ENCODE assay signal across 9 cellular contexts in genomic region chr14:75979641-75980422, GRCh38. TPM values are rescaled to one million over a fixed set of nuclear protein-coding genes. Genes with fewer than 3 reads are reported as not detected.
DNase-seq lines count a peak whose midpoint lies in the region; ATAC-seq and TF ChIP-seq lines count a peak whose summit lies in the region.
"Had no signal": no experiment of that assay in that cellular context is flagged by ENCODE, and none has a peak within 500 bp of the region (broad histone marks: within the 10 kb centered on the region; RNA-seq: fewer than 3 reads in every experiment).

No MANE protein-coding gene starts in this region.

- intact Hi-C loops in lower lobe of right lung (cut with DNase I) (loop anchor here (5.0 kb wide), 1 partner anchor 273 kb away; no protein-coding TSS in a partner anchor), stomach (cut with DNase I; ENCODE audit: low total_unique reads) (loop anchor here (5.0 to 10.0 kb wide), 2 partner anchors 73 to 175 kb away; no protein-coding TSS in a partner anchor)

- POLR2A ChIA-PET in HEK293 (lab: Yijun Ruan, JAX): interaction anchor here (0.7 to 2.1 kb wide), 2 partner anchors 271 to 319 kb away, joined by 4 to 6 read pairs; partner anchors contain the start of genes ERG28 and TTLL5

- no peak for DNase-seq in astrocyte of the spinal cord (ENCODE audit: low read depth, low spot score)
- no peak for DNase-seq in lower lobe of right lung
- no peak for DNase-seq in stomach
- DNase-seq in activated T-cell treated with anti-CD3 and anti-CD28 coated beads, Interleukin-2, amount 50 U/mL, for 1 hour: no peak
- DNase-seq in NCI-H1436 treated with DMSO at 0.1 percent for 48 hours (lab: John Stamatoyannopoulos, UW): no peak
- DNase-seq: effector memory CD4-positive, alpha-beta T cell had no signal

- no peak for TF ChIP-seq EP300 in stomach (IDR thresholded peaks at IDR 0.05)

- ATAC-seq in lower lobe of right lung: no peak
- ATAC-seq in HG03139 (IDR thresholded peaks at IDR 0.05; ENCODE audit: unreplicated experiment): no peak
- ATAC-seq in HG03135 (IDR thresholded peaks at IDR 0.05; ENCODE audit: unreplicated experiment): no peak

- H3K9me3 ChIP-seq in HEK293 (ENCODE audit: control insufficient read depth, insufficient read depth, low read depth, low read length) (no peaks in the 10 kb centered on the region), lower lobe of right lung (no peaks in the 10 kb centered on the region), stomach (no peaks in the 10 kb centered on the region)

- H3K27ac ChIP-seq in HEK293 (ENCODE audit: extremely low read depth, low read depth, low read length): no peak overlapping the region
- H3K27ac ChIP-seq in lower lobe of right lung: peak overlapping the region; percentile 36
- H3K27ac ChIP-seq in stomach: peak overlapping the region; percentile 93 to 98 (median 96)

- H3K36me3 ChIP-seq in HEK293 (ENCODE audit: control insufficient read depth in 2 of 2, insufficient read depth in 1 of 2, low read length in 2 of 2) (no peaks in the 10 kb centered on the region), lower lobe of right lung (no peaks in the 10 kb centered on the region), stomach (no peaks in the 10 kb centered on the region)

- in situ Hi-C loops in astrocyte of the spinal cord (cut with HindIII; ENCODE audit: low sequenced_read_pairs): no loop called here

- no peak overlapping the region for H3K4me3 ChIP-seq in HEK293 (ENCODE audit: low read depth, low read length)
- peak overlapping the region; percentile 55 for H3K4me3 ChIP-seq in astrocyte of the spinal cord (ENCODE audit: low read depth, low read length)
- peak overlapping the region; percentile 75 for H3K4me3 ChIP-seq in lower lobe of right lung
- peak overlapping the region; percentile 65 to 76 (median 70) for H3K4me3 ChIP-seq in stomach

- no peak for TF ChIP-seq POLR2A in stomach (IDR thresholded peaks at IDR 0.05)

- H3K27me3 ChIP-seq in lower lobe of right lung (ENCODE audit: low read depth) (no peaks in the 10 kb centered on the region), stomach (no peaks in the 10 kb centered on the region)

- TF ChIP-seq CTCF in HEK293 (tag by site-specific recombination; IDR thresholded peaks at IDR 0.05) (no peak), astrocyte of the spinal cord (IDR thresholded peaks at IDR 0.05; ENCODE audit: low read depth, low read length) (no peak), lower lobe of right lung (IDR thresholded peaks at IDR 0.05) (no peak), stomach (IDR thresholded peaks at IDR 0.05) (no peak)

- CTCF ChIA-PET in HEK293 (lab: Yijun Ruan, JAX): interaction anchor here (0.6 to 11.4 kb wide), 22 partner anchors 11 to 544 kb away, joined by 3 to 259 read pairs (median 3); partner anchors contain the start of genes ERG28, FLVCR2 and TTLL5

- H3K4me1 ChIP-seq in HEK293 (ENCODE audit: control insufficient read depth, insufficient read depth, low read length) (peaks cover 7% of the 10 kb centered on the region), lower lobe of right lung (peaks cover 51% of the 10 kb centered on the region), stomach (peaks cover 36 to 69% (median 58%) of the 10 kb centered on the region in 4 donors)

- 41 to 64% (median 46%) methylated on average over 27 of the region's 27 CpGs for WGBS in stomach, 5 donors

TF ChIP-seq in HEK293, 187 proteins besides CTCF, POLR2A, EP300 and RAD21:
- TF ChIP-seq ZNF239 (tag by site-specific recombination; IDR thresholded peaks at IDR 0.05) (no peak), ZNF138 (tag by site-specific recombination; IDR thresholded peaks at IDR 0.05; ENCODE audit: borderline replicate concordance) (no peak), ZNF19 (tag by site-specific recombination; IDR thresholded peaks at IDR 0.05; ENCODE audit: low read depth) (no peak), ZNF530 (tag by site-specific recombination; IDR thresholded peaks at IDR 0.05; ENCODE audit: low read depth) (no peak), ZBTB6 (tag by site-specific recombination; IDR thresholded peaks at IDR 0.05) (peak; percentile 14; the same call in 1 of the 2 replicates)

RNA-seq across cellular contexts. Expression of gene TGFB3, which starts 2.0 kb away (rescaled TPM):
- 15.7 TPM for total RNA-seq in lower lobe of right lung
- 10 to 100 TPM in 2 of 5 donors, 1 to 10 TPM in 2, not detected in 1; 2.0 to 24.6 (median 13.9) TPM for total RNA-seq in stomach
- polyA plus RNA-seq in stomach: 10 to 100 TPM in 2 of 3 donors, 1 to 10 TPM in 1; 5.7 to 17.6 (median 13.9) TPM

RNA-seq across cellular contexts. Expression of gene IFT43, which starts 5.7 kb away (rescaled TPM):
- 21.9 TPM for total RNA-seq in lower lobe of right lung
- total RNA-seq in stomach: 100 to 1,000 TPM in 1 of 5 donors, 10 to 100 TPM in 3, 1 to 10 TPM in 1; 7.6 to 129 (median 37.8) TPM
- 10 to 100 TPM; 33.0 to 47.0 (median 44.1) TPM for polyA plus RNA-seq in stomach
